Comparison of ENCODE assay signal across 8 cellular contexts in the genomic region with DNA sequence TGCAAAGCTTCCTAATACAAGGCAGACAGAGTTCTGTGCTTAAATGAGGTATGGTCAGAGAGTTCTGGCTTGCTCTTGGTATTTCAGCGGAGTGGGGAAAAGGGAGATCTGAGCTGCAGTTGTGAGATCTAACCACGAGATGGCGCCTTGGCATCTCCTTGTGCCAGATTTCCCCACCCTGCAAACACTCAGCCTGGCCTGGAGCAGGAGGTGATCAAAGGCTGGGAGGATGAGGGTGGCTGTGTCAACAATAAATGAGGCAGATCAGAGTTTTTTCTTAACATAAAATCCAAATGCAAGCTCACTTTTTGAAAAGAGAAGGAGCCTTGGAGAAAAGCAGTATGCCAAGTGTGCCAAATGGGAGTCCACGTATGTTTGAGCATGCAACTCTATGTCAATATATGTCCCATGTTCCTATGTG. TPM values are rescaled to one million over a fixed set of nuclear protein-coding genes. Genes with fewer than 3 reads are reported as not detected.
DNase-seq lines count a peak whose midpoint lies in the region; ATAC-seq and TF ChIP-seq lines count a peak whose summit lies in the region.

No MANE protein-coding gene starts in this region.

- no peaks in the 10 kb centered on the region for H3K9me3 ChIP-seq in Peyer's patch
- no peaks in the 10 kb centered on the region for H3K9me3 ChIP-seq in neural progenitor cell (ENCODE audit: low read depth)

- ATAC-seq in HG03439 (IDR thresholded peaks at IDR 0.05; ENCODE audit: unreplicated experiment): no peak

- H3K27me3 ChIP-seq in Peyer's patch (no peaks in the 10 kb centered on the region), neural progenitor cell (peaks cover 49% of the 10 kb centered on the region)

- peaks cover 22% of the 10 kb centered on the region for H3K27me3 Mint-ChIP-seq in activated T-helper 1 cell treated with anti-CD3 and anti-CD28 coated beads, Interleukin-12 subunit alpha, Interleukin-12 subunit beta, Interleukin-2, Interleukin-4 antibody, amounts not matched to agents 30 ng/mL and 10 ng/mL and 1 ng/mL, durations not matched to agents 14 hours and 24 hours and 36 hours (ENCODE audit: insufficient read depth)
- peaks cover 32% of the 10 kb centered on the region for H3K27me3 Mint-ChIP-seq in neural progenitor cell (ENCODE audit: insufficient read depth, low read depth)

- no peak overlapping the region for H3K27ac Mint-ChIP-seq in activated T-helper 1 cell treated with anti-CD3 and anti-CD28 coated beads, Interleukin-12 subunit alpha, Interleukin-12 subunit beta, Interleukin-2, Interleukin-4 antibody, amounts not matched to agents 30 ng/mL and 10 ng/mL and 1 ng/mL, durations not matched to agents 14 hours and 24 hours and 36 hours
- H3K27ac Mint-ChIP-seq in neural progenitor cell: no peak overlapping the region

- peak; percentile 92 for TF ChIP-seq RAD21 in Ishikawa (IDR thresholded peaks at IDR 0.05; ENCODE audit: low read depth)

- H3K36me3 ChIP-seq in Peyer's patch (no peaks in the 10 kb centered on the region), neural progenitor cell (no peaks in the 10 kb centered on the region)

- TF ChIP-seq POLR2A in Peyer's patch (IDR thresholded peaks at IDR 0.05): no peak

- H3K9ac ChIP-seq in neural progenitor cell: no peak overlapping the region

- peaks cover 14% of the 10 kb centered on the region for H3K36me3 Mint-ChIP-seq in activated T-helper 1 cell treated with anti-CD3 and anti-CD28 coated beads, Interleukin-12 subunit alpha, Interleukin-12 subunit beta, Interleukin-2, Interleukin-4 antibody, amounts not matched to agents 30 ng/mL and 10 ng/mL and 1 ng/mL, durations not matched to agents 14 hours and 24 hours and 36 hours (ENCODE audit: low read depth)
- peaks cover 11% of the 10 kb centered on the region for H3K36me3 Mint-ChIP-seq in neural progenitor cell

- H3K4me1 ChIP-seq in Peyer's patch (peaks cover 0 to 11% (median 2%) of the 10 kb centered on the region in 4 donors), neural progenitor cell (peaks cover 5% of the 10 kb centered on the region)

- no peak for TF ChIP-seq EP300 in Ishikawa (IDR thresholded peaks at IDR 0.05; ENCODE audit: borderline replicate concordance)

- no peak overlapping the region for H3K4me3 ChIP-seq in Peyer's patch
- H3K4me3 ChIP-seq in fibroblast of the aortic adventitia (ENCODE audit: low read depth, low read length): no peak overlapping the region
- no peak overlapping the region for H3K4me3 ChIP-seq in neural progenitor cell

- H3F3A ChIP-seq in neural progenitor cell (ENCODE audit: low read depth): peaks cover 20% of the 10 kb centered on the region

- H2AFZ ChIP-seq in neural progenitor cell (replicated peaks): no peak overlapping the region

- H4K20me1 ChIP-seq in neural progenitor cell (ENCODE audit: low read depth): peaks cover 19% of the 10 kb centered on the region

- H3K27ac ChIP-seq in Peyer's patch: no peak overlapping the region
- no peak overlapping the region for H3K27ac ChIP-seq in neural progenitor cell

- no peaks in the 10 kb centered on the region for H3K79me2 ChIP-seq in neural progenitor cell (ENCODE audit: low read depth)

- no peak overlapping the region for H3K4me2 ChIP-seq in neural progenitor cell

- intact Hi-C loops in activated T-helper 1 cell treated with anti-CD3 and anti-CD28 coated beads, Interleukin-12 subunit alpha, Interleukin-12 subunit beta, Interleukin-2, Interleukin-4 antibody, amounts not matched to agents 30 ng/mL and 10 ng/mL and 1 ng/mL, durations not matched to agents 14 hours and 24 hours and 36 hours (cut with micrococcal nuclease): loop anchor here (1.0 kb wide), 3 partner anchors 146 to 205 kb away; no protein-coding TSS in a partner anchor

- peaks cover 15% of the 10 kb centered on the region for H3K4me1 Mint-ChIP-seq in activated T-helper 1 cell treated with anti-CD3 and anti-CD28 coated beads, Interleukin-12 subunit alpha, Interleukin-12 subunit beta, Interleukin-2, Interleukin-4 antibody, amounts not matched to agents 30 ng/mL and 10 ng/mL and 1 ng/mL, durations not matched to agents 14 hours and 24 hours and 36 hours (ENCODE audit: low read depth)
- peaks cover 14% of the 10 kb centered on the region for H3K4me1 Mint-ChIP-seq in neural progenitor cell

- peak; percentile 74 to 90 (median 86) for TF ChIP-seq CTCF in Peyer's patch (IDR thresholded peaks at IDR 0.05)
- peak; percentile 85 for TF ChIP-seq CTCF in fibroblast of the aortic adventitia (IDR thresholded peaks at IDR 0.05; ENCODE audit: insufficient read depth, low read length)
- peak; percentile 92 for TF ChIP-seq CTCF in neural progenitor cell (IDR thresholded peaks at IDR 0.05)

- DNase-seq in DMS153 treated with DMSO at 0.1 percent for 48 hours (lab: John Stamatoyannopoulos, UW; ENCODE audit: unreplicated experiment): peak; percentile 79
- DNase-seq in Peyer's patch: peak; percentile 61 to 85 (median 67)
- DNase-seq in activated T-helper 1 cell treated with anti-CD3 and anti-CD28 coated beads, Interleukin-12 subunit alpha, Interleukin-12 subunit beta, Interleukin-2, Interleukin-4 antibody, amounts not matched to agents 30 ng/mL and 10 ng/mL and 1 ng/mL, durations not matched to agents 14 hours and 24 hours and 36 hours (ENCODE audit: low spot score): peak; percentile 45
- DNase-seq in fibroblast of the aortic adventitia (ENCODE audit: low read depth): peak; percentile 76
- DNase-seq in neural progenitor cell (ENCODE audit: low spot score): peak; percentile 80
- DNase-seq in ureter (ENCODE audit: low spot score): peak; percentile 72

- H3K4me3 Mint-ChIP-seq in activated T-helper 1 cell treated with anti-CD3 and anti-CD28 coated beads, Interleukin-12 subunit alpha, Interleukin-12 subunit beta, Interleukin-2, Interleukin-4 antibody, amounts not matched to agents 30 ng/mL and 10 ng/mL and 1 ng/mL, durations not matched to agents 14 hours and 24 hours and 36 hours: no peak overlapping the region
- H3K4me3 Mint-ChIP-seq in neural progenitor cell: no peak overlapping the region

- H3K9me3 Mint-ChIP-seq in activated T-helper 1 cell treated with anti-CD3 and anti-CD28 coated beads, Interleukin-12 subunit alpha, Interleukin-12 subunit beta, Interleukin-2, Interleukin-4 antibody, amounts not matched to agents 30 ng/mL and 10 ng/mL and 1 ng/mL, durations not matched to agents 14 hours and 24 hours and 36 hours: no peaks in the 10 kb centered on the region
- H3K9me3 Mint-ChIP-seq in neural progenitor cell: no peaks in the 10 kb centered on the region

TF ChIP-seq in Ishikawa, 13 proteins besides CTCF, POLR2A, EP300 and RAD21:
- TF ChIP-seq, protein P1, sequence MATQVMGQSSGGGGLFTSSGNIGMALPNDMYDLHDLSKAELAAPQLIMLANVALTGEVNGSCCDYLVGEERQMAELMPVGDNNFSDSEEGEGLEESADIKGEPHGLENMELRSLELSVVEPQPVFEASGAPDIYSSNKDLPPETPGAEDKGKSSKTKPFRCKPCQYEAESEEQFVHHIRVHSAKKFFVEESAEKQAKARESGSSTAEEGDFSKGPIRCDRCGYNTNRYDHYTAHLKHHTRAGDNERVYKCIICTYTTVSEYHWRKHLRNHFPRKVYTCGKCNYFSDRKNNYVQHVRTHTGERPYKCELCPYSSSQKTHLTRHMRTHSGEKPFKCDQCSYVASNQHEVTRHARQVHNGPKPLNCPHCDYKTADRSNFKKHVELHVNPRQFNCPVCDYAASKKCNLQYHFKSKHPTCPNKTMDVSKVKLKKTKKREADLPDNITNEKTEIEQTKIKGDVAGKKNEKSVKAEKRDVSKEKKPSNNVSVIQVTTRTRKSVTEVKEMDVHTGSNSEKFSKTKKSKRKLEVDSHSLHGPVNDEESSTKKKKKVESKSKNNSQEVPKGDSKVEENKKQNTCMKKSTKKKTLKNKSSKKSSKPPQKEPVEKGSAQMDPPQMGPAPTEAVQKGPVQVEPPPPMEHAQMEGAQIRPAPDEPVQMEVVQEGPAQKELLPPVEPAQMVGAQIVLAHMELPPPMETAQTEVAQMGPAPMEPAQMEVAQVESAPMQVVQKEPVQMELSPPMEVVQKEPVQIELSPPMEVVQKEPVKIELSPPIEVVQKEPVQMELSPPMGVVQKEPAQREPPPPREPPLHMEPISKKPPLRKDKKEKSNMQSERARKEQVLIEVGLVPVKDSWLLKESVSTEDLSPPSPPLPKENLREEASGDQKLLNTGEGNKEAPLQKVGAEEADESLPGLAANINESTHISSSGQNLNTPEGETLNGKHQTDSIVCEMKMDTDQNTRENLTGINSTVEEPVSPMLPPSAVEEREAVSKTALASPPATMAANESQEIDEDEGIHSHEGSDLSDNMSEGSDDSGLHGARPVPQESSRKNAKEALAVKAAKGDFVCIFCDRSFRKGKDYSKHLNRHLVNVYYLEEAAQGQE (IDR thresholded peaks at IDR 0.05; ENCODE audit: low read depth): no peak
- peak; percentile 24; the same call in 1 of the 2 replicates for TF ChIP-seq TEAD4 (IDR thresholded peaks at IDR 0.05)

RNA-seq across cellular contexts. Expression of a gene that starts 4.1 kb away (rescaled TPM):
- total RNA-seq in Peyer's patch: 1 to 10 TPM in 1 of 4 donors, not detected in 3; 1.4 TPM
- 0.47 TPM in 2 replicates for total RNA-seq in activated T-helper 1 cell treated with anti-CD3 and anti-CD28 coated beads, Interleukin-12 subunit alpha, Interleukin-12 subunit beta, Interleukin-2, Interleukin-4 antibody, amounts not matched to agents 30 ng/mL and 10 ng/mL and 1 ng/mL, durations not matched to agents 14 hours and 24 hours and 36 hours
- total RNA-seq in fibroblast of the aortic adventitia (ENCODE audit: low replicate concordance): 0.18 and 0.25 TPM in 2 replicates
- total RNA-seq in neural progenitor cell (ENCODE audit: low replicate concordance): not detected in 2 replicates
- total RNA-seq in ureter: 1.2 TPM

RNA-seq across cellular contexts. Expression of a gene that starts 11.4 kb away (rescaled TPM):
- 10 to 100 TPM in 3 of 4 donors, 1 to 10 TPM in 1; 6.3 to 15.3 (median 13.2) TPM for total RNA-seq in Peyer's patch
- 43.8 and 45.1 TPM in 2 replicates for total RNA-seq in activated T-helper 1 cell treated with anti-CD3 and anti-CD28 coated beads, Interleukin-12 subunit alpha, Interleukin-12 subunit beta, Interleukin-2, Interleukin-4 antibody, amounts not matched to agents 30 ng/mL and 10 ng/mL and 1 ng/mL, durations not matched to agents 14 hours and 24 hours and 36 hours
- total RNA-seq in fibroblast of the aortic adventitia (ENCODE audit: low replicate concordance): 24.4 and 46.4 TPM in 2 replicates
- 5.8 and 19.2 TPM in 2 replicates for total RNA-seq in neural progenitor cell (ENCODE audit: low replicate concordance)
- 27.1 TPM for total RNA-seq in ureter

RNA-seq across cellular contexts. Expression of a gene that starts 11.8 kb away (rescaled TPM):
- total RNA-seq in Peyer's patch: 100 to 1,000 TPM in 3 of 4 donors, 10 to 100 TPM in 1; 88.3 to 143 (median 129) TPM
- total RNA-seq in activated T-helper 1 cell treated with anti-CD3 and anti-CD28 coated beads, Interleukin-12 subunit alpha, Interleukin-12 subunit beta, Interleukin-2, Interleukin-4 antibody, amounts not matched to agents 30 ng/mL and 10 ng/mL and 1 ng/mL, durations not matched to agents 14 hours and 24 hours and 36 hours: 42.5 and 43.6 TPM in 2 replicates
- total RNA-seq in fibroblast of the aortic adventitia (ENCODE audit: low replicate concordance): 36.2 and 55.7 TPM in 2 replicates
- total RNA-seq in neural progenitor cell (ENCODE audit: low replicate concordance): 58.2 and 58.3 TPM in 2 replicates
- total RNA-seq in ureter: 74.6 TPM
